1 cellular context compared by ENCODE assay signal in the genomic region with DNA sequence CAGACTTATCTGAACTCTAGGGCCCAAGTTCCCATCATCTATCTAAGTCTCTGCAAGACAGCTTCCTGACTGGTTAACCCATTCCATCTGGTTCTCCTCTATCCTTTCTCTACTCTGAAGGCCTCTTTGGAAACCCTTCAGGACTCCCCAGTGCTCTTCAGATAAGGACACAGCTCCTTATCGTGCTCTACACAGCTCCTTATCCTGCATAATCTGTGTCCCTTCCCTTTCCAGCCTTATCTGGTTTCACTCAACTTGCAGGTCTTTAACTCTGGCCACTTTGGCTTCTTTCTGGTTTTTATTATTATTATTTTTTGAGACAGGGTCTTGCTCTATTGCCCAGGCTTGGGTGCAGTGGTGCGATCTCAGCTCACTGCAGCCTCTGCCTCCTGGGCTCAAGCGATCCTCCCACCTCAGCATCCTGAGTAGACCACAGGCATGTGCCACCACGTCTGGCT.
A peak's percentile ranks its signal among the peaks of the same experiment; 100 is the strongest.
TF ChIP-seq lines count a peak whose summit lies in the region.

No MANE protein-coding gene starts in this region.

TF ChIP-seq in K562, 482 proteins besides CTCF, POLR2A, EP300 and RAD21 (continued from another document and continues in another):
- TF ChIP-seq SMARCE1 (IDR thresholded peaks at IDR 0.05) (peak; percentile 97), TAL1 (IDR thresholded peaks at IDR 0.05) (peak; percentile 98), SPI1 (IDR thresholded peaks at IDR 0.05; ENCODE audit: borderline replicate concordance, low read depth, low read length) (0 out of 2 replicates have a peak, but pooled peaks have one; percentile 10), CBX8 (IDR thresholded peaks at IDR 0.05; ENCODE audit: borderline replicate concordance, extremely low read depth, low read depth, low read length, poor library complexity, severe bottlenecking) (no peak), RBM22 (IDR thresholded peaks at IDR 0.05; ENCODE audit: low read depth, low read length, poor library complexity, severe bottlenecking) (no peak), ZSCAN29 (IDR thresholded peaks at IDR 0.05) (no peak), ZNF717 (CRISPR knock-in tag; IDR thresholded peaks at IDR 0.05) (no peak), CC2D1A (IDR thresholded peaks at IDR 0.05) (peak; percentile 97), ZNF589 (CRISPR knock-in tag; IDR thresholded peaks at IDR 0.05; ENCODE audit: low read depth) (peak; percentile 79; the same call in 1 of the 2 replicates), TEAD1 (CRISPR knock-in tag; IDR thresholded peaks at IDR 0.05) (peak in 1 of 2 experiments; percentile 83; a peak in 2 of 4 replicates), SP2 (IDR thresholded peaks at IDR 0.05; ENCODE audit: extremely low read depth, low read depth, low read length, poor library complexity, severe bottlenecking) (no peak), FIP1L1 (IDR thresholded peaks at IDR 0.05; ENCODE audit: low read depth, low read length, poor library complexity, severe bottlenecking) (no peak), HNRNPUL1 (IDR thresholded peaks at IDR 0.05; ENCODE audit: low read length) (no peak), CREBBP (IDR thresholded peaks at IDR 0.05; ENCODE audit: low read depth, low read length) (no peak), CBX5 (IDR thresholded peaks at IDR 0.05; ENCODE audit: borderline replicate concordance, low read depth) (no peak), SREBF2 (CRISPR knock-in tag; IDR thresholded peaks at IDR 0.05) (no peak), ZC3H11A (IDR thresholded peaks at IDR 0.05; ENCODE audit: low read depth, low read length) (no peak), FOXK1 (CRISPR knock-in tag; IDR thresholded peaks at IDR 0.05; ENCODE audit: borderline replicate concordance) (no peak), HIVEP1 (CRISPR knock-in tag; IDR thresholded peaks at IDR 0.05) (0 out of 2 replicates have a peak, but pooled peaks have one; percentile 69), HDAC1 (IDR thresholded peaks at IDR 0.05) (peak; percentile 66 to 84; a peak in 3 of 4 replicates), MTA2 (IDR thresholded peaks at IDR 0.05; ENCODE audit: low read depth) (peak; percentile 94), RNF2 (IDR thresholded peaks at IDR 0.05) (peak; percentile 41; the same call in 1 of the 2 replicates), TCF3 (CRISPR knock-in tag; IDR thresholded peaks at IDR 0.05) (peak; percentile 93), PRMT5 (CRISPR knock-in tag; IDR thresholded peaks at IDR 0.05) (no peak), EWSR1 (IDR thresholded peaks at IDR 0.05; ENCODE audit: borderline replicate concordance, low read depth, partially characterized antibody) (no peak), ZNF3 (CRISPR knock-in tag; IDR thresholded peaks at IDR 0.05) (no peak), TGIF2 (CRISPR knock-in tag; IDR thresholded peaks at IDR 0.05) (no peak), L3MBTL2 (IDR thresholded peaks at IDR 0.05) (peak; percentile 23; the same call in 1 of the 2 replicates), FOXM1 (IDR thresholded peaks at IDR 0.05; ENCODE audit: low read depth) (peak; percentile 95), FOXM1 (CRISPR knock-in tag; IDR thresholded peaks at IDR 0.05; ENCODE audit: low read depth) (no peak), CBX1 (IDR thresholded peaks at IDR 0.05; ENCODE audit: low read depth) (no peak; the same call in 1 of the 2 replicates), RCOR1 (IDR thresholded peaks at IDR 0.05; ENCODE audit: borderline replicate concordance in 1 of 2, low read depth in 2 of 2, low read length in 2 of 2) (peak in 1 of 2 experiments; percentile 94; a peak in 3 of 4 replicates), ZNF354B (CRISPR knock-in tag; IDR thresholded peaks at IDR 0.05) (no peak), ZFP1 (CRISPR knock-in tag; IDR thresholded peaks at IDR 0.05) (no peak), PML (IDR thresholded peaks at IDR 0.05; ENCODE audit: low read length) (peak; percentile 95), ETV1 (tag; conservative IDR thresholded peaks at IDR 0.05; ENCODE audit: low read depth) (peak; percentile 46; the same call in 1 of the 2 replicates), NONO (IDR thresholded peaks at IDR 0.05; ENCODE audit: low read depth in 2 of 2, low read length in 1 of 2) (peak in 1 of 2 experiments; percentile 55; a peak in 1 of 4 replicates), TRIM24 (IDR thresholded peaks at IDR 0.05) (peak; percentile 93 to 97), EGR1 (conservative IDR thresholded peaks at IDR 0.05) (no peak), PHF21A (IDR thresholded peaks at IDR 0.05; ENCODE audit: borderline replicate concordance, low read depth) (no peak), SMAD1 (IDR thresholded peaks at IDR 0.05; ENCODE audit: low read depth, low read length, partially characterized antibody) (no peak), CBFB (CRISPR knock-in tag; IDR thresholded peaks at IDR 0.05) (no peak), ZNF551 (CRISPR knock-in tag; IDR thresholded peaks at IDR 0.05) (no peak), RBM34 (IDR thresholded peaks at IDR 0.05; ENCODE audit: borderline replicate concordance, insufficient read depth, low read length) (no peak), SNIP1 (IDR thresholded peaks at IDR 0.05; ENCODE audit: low read depth) (no peak), CBFA2T2 (conservative IDR thresholded peaks at IDR 0.05) (peak; percentile 98), SMARCA5 (IDR thresholded peaks at IDR 0.05) (peak; percentile 84; the same call in 1 of the 2 replicates), ZNF174 (CRISPR knock-in tag; IDR thresholded peaks at IDR 0.05) (no peak), POLR3G (IDR thresholded peaks at IDR 0.05; ENCODE audit: extremely low read depth, insufficient read length, insufficient replicate concordance) (no peak), SRSF9 (IDR thresholded peaks at IDR 0.05; ENCODE audit: borderline replicate concordance, low read depth, low read length) (no peak), ZNF197 (CRISPR knock-in tag; IDR thresholded peaks at IDR 0.05; ENCODE audit: low read depth) (peak; percentile 87; the same call in 1 of the 2 replicates), FOXP1 (CRISPR knock-in tag; IDR thresholded peaks at IDR 0.05) (no peak), ZNF785 (CRISPR knock-in tag; IDR thresholded peaks at IDR 0.05) (no peak), NEUROD1 (IDR thresholded peaks at IDR 0.05; ENCODE audit: borderline replicate concordance, low read depth, low read length, partially characterized antibody) (peak; percentile 28)
- TF ChIP-seq, protein P1, sequence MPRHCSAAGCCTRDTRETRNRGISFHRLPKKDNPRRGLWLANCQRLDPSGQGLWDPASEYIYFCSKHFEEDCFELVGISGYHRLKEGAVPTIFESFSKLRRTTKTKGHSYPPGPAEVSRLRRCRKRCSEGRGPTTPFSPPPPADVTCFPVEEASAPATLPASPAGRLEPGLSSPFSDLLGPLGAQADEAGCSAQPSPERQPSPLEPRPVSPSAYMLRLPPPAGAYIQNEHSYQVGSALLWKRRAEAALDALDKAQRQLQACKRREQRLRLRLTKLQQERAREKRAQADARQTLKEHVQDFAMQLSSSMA (CRISPR knock-in tag; IDR thresholded peaks at IDR 0.05), result no peak
- TF ChIP-seq, protein P2, sequence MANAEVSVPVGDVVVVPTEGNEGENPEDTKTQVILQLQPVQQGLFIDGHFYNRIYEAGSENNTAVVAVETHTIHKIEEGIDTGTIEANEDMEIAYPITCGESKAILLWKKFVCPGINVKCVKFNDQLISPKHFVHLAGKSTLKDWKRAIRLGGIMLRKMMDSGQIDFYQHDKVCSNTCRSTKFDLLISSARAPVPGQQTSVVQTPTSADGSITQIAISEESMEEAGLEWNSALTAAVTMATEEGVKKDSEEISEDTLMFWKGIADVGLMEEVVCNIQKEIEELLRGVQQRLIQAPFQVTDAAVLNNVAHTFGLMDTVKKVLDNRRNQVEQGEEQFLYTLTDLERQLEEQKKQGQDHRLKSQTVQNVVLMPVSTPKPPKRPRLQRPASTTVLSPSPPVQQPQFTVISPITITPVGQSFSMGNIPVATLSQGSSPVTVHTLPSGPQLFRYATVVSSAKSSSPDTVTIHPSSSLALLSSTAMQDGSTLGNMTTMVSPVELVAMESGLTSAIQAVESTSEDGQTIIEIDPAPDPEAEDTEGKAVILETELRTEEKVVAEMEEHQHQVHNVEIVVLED (CRISPR knock-in tag; IDR thresholded peaks at IDR 0.05), result no peak
- TF ChIP-seq, protein P3, sequence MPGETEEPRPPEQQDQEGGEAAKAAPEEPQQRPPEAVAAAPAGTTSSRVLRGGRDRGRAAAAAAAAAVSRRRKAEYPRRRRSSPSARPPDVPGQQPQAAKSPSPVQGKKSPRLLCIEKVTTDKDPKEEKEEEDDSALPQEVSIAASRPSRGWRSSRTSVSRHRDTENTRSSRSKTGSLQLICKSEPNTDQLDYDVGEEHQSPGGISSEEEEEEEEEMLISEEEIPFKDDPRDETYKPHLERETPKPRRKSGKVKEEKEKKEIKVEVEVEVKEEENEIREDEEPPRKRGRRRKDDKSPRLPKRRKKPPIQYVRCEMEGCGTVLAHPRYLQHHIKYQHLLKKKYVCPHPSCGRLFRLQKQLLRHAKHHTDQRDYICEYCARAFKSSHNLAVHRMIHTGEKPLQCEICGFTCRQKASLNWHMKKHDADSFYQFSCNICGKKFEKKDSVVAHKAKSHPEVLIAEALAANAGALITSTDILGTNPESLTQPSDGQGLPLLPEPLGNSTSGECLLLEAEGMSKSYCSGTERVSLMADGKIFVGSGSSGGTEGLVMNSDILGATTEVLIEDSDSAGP (CRISPR knock-in tag; IDR thresholded peaks at IDR 0.05), result no peak
- TF ChIP-seq, protein P4, sequence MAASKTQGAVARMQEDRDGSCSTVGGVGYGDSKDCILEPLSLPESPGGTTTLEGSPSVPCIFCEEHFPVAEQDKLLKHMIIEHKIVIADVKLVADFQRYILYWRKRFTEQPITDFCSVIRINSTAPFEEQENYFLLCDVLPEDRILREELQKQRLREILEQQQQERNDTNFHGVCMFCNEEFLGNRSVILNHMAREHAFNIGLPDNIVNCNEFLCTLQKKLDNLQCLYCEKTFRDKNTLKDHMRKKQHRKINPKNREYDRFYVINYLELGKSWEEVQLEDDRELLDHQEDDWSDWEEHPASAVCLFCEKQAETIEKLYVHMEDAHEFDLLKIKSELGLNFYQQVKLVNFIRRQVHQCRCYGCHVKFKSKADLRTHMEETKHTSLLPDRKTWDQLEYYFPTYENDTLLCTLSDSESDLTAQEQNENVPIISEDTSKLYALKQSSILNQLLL (CRISPR knock-in tag; IDR thresholded peaks at IDR 0.05; ENCODE audit: borderline replicate concordance), result no peak
- TF ChIP-seq, protein P5, sequence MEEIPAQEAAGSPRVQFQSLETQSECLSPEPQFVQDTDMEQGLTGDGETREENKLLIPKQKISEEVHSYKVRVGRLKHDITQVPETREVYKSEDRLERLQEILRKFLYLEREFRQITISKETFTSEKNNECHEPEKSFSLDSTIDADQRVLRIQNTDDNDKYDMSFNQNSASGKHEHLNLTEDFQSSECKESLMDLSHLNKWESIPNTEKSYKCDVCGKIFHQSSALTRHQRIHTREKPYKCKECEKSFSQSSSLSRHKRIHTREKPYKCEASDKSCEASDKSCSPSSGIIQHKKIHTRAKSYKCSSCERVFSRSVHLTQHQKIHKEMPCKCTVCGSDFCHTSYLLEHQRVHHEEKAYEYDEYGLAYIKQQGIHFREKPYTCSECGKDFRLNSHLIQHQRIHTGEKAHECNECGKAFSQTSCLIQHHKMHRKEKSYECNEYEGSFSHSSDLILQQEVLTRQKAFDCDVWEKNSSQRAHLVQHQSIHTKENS (CRISPR knock-in tag; IDR thresholded peaks at IDR 0.05), result no peak
- TF ChIP-seq, protein P6, sequence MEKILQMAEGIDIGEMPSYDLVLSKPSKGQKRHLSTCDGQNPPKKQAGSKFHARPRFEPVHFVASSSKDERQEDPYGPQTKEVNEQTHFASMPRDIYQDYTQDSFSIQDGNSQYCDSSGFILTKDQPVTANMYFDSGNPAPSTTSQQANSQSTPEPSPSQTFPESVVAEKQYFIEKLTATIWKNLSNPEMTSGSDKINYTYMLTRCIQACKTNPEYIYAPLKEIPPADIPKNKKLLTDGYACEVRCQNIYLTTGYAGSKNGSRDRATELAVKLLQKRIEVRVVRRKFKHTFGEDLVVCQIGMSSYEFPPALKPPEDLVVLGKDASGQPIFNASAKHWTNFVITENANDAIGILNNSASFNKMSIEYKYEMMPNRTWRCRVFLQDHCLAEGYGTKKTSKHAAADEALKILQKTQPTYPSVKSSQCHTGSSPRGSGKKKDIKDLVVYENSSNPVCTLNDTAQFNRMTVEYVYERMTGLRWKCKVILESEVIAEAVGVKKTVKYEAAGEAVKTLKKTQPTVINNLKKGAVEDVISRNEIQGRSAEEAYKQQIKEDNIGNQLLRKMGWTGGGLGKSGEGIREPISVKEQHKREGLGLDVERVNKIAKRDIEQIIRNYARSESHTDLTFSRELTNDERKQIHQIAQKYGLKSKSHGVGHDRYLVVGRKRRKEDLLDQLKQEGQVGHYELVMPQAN (IDR thresholded peaks at IDR 0.05; ENCODE audit: borderline replicate concordance), result no peak
- TF ChIP-seq, protein P7, sequence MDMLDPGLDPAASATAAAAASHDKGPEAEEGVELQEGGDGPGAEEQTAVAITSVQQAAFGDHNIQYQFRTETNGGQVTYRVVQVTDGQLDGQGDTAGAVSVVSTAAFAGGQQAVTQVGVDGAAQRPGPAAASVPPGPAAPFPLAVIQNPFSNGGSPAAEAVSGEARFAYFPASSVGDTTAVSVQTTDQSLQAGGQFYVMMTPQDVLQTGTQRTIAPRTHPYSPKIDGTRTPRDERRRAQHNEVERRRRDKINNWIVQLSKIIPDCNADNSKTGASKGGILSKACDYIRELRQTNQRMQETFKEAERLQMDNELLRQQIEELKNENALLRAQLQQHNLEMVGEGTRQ (CRISPR knock-in tag; IDR thresholded peaks at IDR 0.05), result no peak
- TF ChIP-seq, protein P8, sequence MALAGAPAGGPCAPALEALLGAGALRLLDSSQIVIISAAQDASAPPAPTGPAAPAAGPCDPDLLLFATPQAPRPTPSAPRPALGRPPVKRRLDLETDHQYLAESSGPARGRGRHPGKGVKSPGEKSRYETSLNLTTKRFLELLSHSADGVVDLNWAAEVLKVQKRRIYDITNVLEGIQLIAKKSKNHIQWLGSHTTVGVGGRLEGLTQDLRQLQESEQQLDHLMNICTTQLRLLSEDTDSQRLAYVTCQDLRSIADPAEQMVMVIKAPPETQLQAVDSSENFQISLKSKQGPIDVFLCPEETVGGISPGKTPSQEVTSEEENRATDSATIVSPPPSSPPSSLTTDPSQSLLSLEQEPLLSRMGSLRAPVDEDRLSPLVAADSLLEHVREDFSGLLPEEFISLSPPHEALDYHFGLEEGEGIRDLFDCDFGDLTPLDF (CRISPR knock-in tag; IDR thresholded peaks at IDR 0.05), result no peak
- TF ChIP-seq, protein P9, sequence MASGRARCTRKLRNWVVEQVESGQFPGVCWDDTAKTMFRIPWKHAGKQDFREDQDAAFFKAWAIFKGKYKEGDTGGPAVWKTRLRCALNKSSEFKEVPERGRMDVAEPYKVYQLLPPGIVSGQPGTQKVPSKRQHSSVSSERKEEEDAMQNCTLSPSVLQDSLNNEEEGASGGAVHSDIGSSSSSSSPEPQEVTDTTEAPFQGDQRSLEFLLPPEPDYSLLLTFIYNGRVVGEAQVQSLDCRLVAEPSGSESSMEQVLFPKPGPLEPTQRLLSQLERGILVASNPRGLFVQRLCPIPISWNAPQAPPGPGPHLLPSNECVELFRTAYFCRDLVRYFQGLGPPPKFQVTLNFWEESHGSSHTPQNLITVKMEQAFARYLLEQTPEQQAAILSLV (tag; IDR thresholded peaks at IDR 0.05), result 0 out of 2 replicates have a peak, but pooled peaks have one; percentile 15
- TF ChIP-seq, protein P10, sequence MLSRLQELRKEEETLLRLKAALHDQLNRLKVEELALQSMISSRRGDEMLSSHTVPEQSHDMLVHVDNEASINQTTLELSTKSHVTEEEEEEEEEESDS (CRISPR knock-in tag; IDR thresholded peaks at IDR 0.05), result no peak
